In genomic region chr3:101561630-101562328, GRCh38 we compare ENCODE assay signal across 1 cellular context.
TF ChIP-seq lines count a peak whose summit lies in the region.

Gene TRMT10C (plus strand): TSS chr3:101561868. CDS start chr3:101564782, 2,914 bp downstream.

TF ChIP-seq in HepG2, 621 proteins besides CTCF, POLR2A, EP300 and RAD21 (continued from another document and continues in another):
- TF ChIP-seq MED8 (CRISPR knock-in tag; IDR thresholded peaks at IDR 0.05; ENCODE audit: insufficient replicate concordance) (peak; percentile 60), ZNF143 (CRISPR knock-in tag; IDR thresholded peaks at IDR 0.05) (peak; percentile 79), MEIS2 (CRISPR knock-in tag; IDR thresholded peaks at IDR 0.05) (peak; percentile 81), TIGD3 (CRISPR knock-in tag; IDR thresholded peaks at IDR 0.05; ENCODE audit: borderline replicate concordance) (no peak), MEF2D (CRISPR knock-in tag; IDR thresholded peaks at IDR 0.05) (peak; percentile 74), ZNF784 (CRISPR knock-in tag; IDR thresholded peaks at IDR 0.05; ENCODE audit: borderline replicate concordance) (peak; percentile 73; the same call in 1 of the 2 replicates), ATRX (CRISPR knock-in tag; IDR thresholded peaks at IDR 0.05; ENCODE audit: borderline replicate concordance) (peak; percentile 42; the same call in 1 of the 2 replicates), ZBTB20 (CRISPR knock-in tag; IDR thresholded peaks at IDR 0.05; ENCODE audit: borderline replicate concordance, low read depth) (peak; percentile 72; the same call in 1 of the 2 replicates), EZH2 (conservative IDR thresholded peaks at IDR 0.05; ENCODE audit: low read depth, low read length) (no peak), TSC22D2 (CRISPR knock-in tag; IDR thresholded peaks at IDR 0.05; ENCODE audit: borderline replicate concordance) (peak; percentile 85), MAX (IDR thresholded peaks at IDR 0.05) (peak; percentile 86), NFE2 (CRISPR knock-in tag; IDR thresholded peaks at IDR 0.05) (no peak), DRAP1 (CRISPR knock-in tag; IDR thresholded peaks at IDR 0.05) (peak; percentile 90), ZHX1 (CRISPR knock-in tag; IDR thresholded peaks at IDR 0.05; ENCODE audit: low read depth) (peak; percentile 89), ZNF44 (CRISPR knock-in tag; IDR thresholded peaks at IDR 0.05) (peak; percentile 72; the same call in 1 of the 2 replicates), ZNF644 (CRISPR knock-in tag; IDR thresholded peaks at IDR 0.05; ENCODE audit: low read depth) (no peak), HMG20B (CRISPR knock-in tag; conservative IDR thresholded peaks at IDR 0.05) (no peak; the same call in 1 of the 2 replicates), HCFC1 (IDR thresholded peaks at IDR 0.05; ENCODE audit: low read depth, low read length) (peak; percentile 61; the same call in 1 of the 2 replicates), MXD4 (CRISPR knock-in tag; IDR thresholded peaks at IDR 0.05) (peak; percentile 69), ZNF549 (CRISPR knock-in tag; IDR thresholded peaks at IDR 0.05) (no peak), ZNF367 (CRISPR knock-in tag; IDR thresholded peaks at IDR 0.05; ENCODE audit: borderline replicate concordance) (0 out of 2 replicates have a peak, but pooled peaks have one; percentile 33), ZNF292 (CRISPR knock-in tag; IDR thresholded peaks at IDR 0.05; ENCODE audit: borderline replicate concordance, low read depth) (peak; percentile 57; the same call in 1 of the 2 replicates), ZSCAN29 (CRISPR knock-in tag; conservative IDR thresholded peaks at IDR 0.05) (peak; percentile 97), PRMT3 (CRISPR knock-in tag; IDR thresholded peaks at IDR 0.05; ENCODE audit: borderline replicate concordance, low read depth) (no peak), FIP1L1 (IDR thresholded peaks at IDR 0.05; ENCODE audit: borderline replicate concordance, insufficient read depth, low read depth, low read length) (no peak), ZNF333 (CRISPR knock-in tag; IDR thresholded peaks at IDR 0.05; ENCODE audit: borderline replicate concordance) (0 out of 2 replicates have a peak, but pooled peaks have one; percentile 56), POGZ (CRISPR knock-in tag; IDR thresholded peaks at IDR 0.05) (peak; percentile 94), PHF8 (CRISPR knock-in tag; IDR thresholded peaks at IDR 0.05) (peak; percentile 92), TGIF2 (CRISPR knock-in tag; IDR thresholded peaks at IDR 0.05) (no peak; the same call in 1 of the 2 replicates), ZNF720 (CRISPR knock-in tag; IDR thresholded peaks at IDR 0.05) (no peak), ZNF703 (CRISPR knock-in tag; IDR thresholded peaks at IDR 0.05; ENCODE audit: borderline replicate concordance) (no peak; the same call in 1 of the 2 replicates), TFDP2 (CRISPR knock-in tag; IDR thresholded peaks at IDR 0.05) (peak; percentile 86), PAX8 (CRISPR knock-in tag; IDR thresholded peaks at IDR 0.05; ENCODE audit: borderline replicate concordance) (no peak), ZMAT3 (CRISPR knock-in tag; conservative IDR thresholded peaks at IDR 0.05) (0 out of 2 replicates have a peak, but pooled peaks have one; percentile 21), MAF1 (CRISPR knock-in tag; IDR thresholded peaks at IDR 0.05; ENCODE audit: borderline replicate concordance) (0 out of 2 replicates have a peak, but pooled peaks have one; percentile 50), BRCA1 (CRISPR knock-in tag; IDR thresholded peaks at IDR 0.05) (peak; percentile 74; the same call in 1 of the 2 replicates), HNRNPK (IDR thresholded peaks at IDR 0.05; ENCODE audit: low read depth, low read length, poor library complexity, severe bottlenecking) (no peak), ARNT (IDR thresholded peaks at IDR 0.05) (no peak), ZBTB1 (CRISPR knock-in tag; IDR thresholded peaks at IDR 0.05; ENCODE audit: borderline replicate concordance) (0 out of 2 replicates have a peak, but pooled peaks have one; percentile 64)
- TF ChIP-seq, protein P1, sequence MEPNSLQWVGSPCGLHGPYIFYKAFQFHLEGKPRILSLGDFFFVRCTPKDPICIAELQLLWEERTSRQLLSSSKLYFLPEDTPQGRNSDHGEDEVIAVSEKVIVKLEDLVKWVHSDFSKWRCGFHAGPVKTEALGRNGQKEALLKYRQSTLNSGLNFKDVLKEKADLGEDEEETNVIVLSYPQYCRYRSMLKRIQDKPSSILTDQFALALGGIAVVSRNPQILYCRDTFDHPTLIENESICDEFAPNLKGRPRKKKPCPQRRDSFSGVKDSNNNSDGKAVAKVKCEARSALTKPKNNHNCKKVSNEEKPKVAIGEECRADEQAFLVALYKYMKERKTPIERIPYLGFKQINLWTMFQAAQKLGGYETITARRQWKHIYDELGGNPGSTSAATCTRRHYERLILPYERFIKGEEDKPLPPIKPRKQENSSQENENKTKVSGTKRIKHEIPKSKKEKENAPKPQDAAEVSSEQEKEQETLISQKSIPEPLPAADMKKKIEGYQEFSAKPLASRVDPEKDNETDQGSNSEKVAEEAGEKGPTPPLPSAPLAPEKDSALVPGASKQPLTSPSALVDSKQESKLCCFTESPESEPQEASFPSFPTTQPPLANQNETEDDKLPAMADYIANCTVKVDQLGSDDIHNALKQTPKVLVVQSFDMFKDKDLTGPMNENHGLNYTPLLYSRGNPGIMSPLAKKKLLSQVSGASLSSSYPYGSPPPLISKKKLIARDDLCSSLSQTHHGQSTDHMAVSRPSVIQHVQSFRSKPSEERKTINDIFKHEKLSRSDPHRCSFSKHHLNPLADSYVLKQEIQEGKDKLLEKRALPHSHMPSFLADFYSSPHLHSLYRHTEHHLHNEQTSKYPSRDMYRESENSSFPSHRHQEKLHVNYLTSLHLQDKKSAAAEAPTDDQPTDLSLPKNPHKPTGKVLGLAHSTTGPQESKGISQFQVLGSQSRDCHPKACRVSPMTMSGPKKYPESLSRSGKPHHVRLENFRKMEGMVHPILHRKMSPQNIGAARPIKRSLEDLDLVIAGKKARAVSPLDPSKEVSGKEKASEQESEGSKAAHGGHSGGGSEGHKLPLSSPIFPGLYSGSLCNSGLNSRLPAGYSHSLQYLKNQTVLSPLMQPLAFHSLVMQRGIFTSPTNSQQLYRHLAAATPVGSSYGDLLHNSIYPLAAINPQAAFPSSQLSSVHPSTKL (CRISPR knock-in tag; IDR thresholded peaks at IDR 0.05): peak; percentile 61
- TF ChIP-seq, protein P2, sequence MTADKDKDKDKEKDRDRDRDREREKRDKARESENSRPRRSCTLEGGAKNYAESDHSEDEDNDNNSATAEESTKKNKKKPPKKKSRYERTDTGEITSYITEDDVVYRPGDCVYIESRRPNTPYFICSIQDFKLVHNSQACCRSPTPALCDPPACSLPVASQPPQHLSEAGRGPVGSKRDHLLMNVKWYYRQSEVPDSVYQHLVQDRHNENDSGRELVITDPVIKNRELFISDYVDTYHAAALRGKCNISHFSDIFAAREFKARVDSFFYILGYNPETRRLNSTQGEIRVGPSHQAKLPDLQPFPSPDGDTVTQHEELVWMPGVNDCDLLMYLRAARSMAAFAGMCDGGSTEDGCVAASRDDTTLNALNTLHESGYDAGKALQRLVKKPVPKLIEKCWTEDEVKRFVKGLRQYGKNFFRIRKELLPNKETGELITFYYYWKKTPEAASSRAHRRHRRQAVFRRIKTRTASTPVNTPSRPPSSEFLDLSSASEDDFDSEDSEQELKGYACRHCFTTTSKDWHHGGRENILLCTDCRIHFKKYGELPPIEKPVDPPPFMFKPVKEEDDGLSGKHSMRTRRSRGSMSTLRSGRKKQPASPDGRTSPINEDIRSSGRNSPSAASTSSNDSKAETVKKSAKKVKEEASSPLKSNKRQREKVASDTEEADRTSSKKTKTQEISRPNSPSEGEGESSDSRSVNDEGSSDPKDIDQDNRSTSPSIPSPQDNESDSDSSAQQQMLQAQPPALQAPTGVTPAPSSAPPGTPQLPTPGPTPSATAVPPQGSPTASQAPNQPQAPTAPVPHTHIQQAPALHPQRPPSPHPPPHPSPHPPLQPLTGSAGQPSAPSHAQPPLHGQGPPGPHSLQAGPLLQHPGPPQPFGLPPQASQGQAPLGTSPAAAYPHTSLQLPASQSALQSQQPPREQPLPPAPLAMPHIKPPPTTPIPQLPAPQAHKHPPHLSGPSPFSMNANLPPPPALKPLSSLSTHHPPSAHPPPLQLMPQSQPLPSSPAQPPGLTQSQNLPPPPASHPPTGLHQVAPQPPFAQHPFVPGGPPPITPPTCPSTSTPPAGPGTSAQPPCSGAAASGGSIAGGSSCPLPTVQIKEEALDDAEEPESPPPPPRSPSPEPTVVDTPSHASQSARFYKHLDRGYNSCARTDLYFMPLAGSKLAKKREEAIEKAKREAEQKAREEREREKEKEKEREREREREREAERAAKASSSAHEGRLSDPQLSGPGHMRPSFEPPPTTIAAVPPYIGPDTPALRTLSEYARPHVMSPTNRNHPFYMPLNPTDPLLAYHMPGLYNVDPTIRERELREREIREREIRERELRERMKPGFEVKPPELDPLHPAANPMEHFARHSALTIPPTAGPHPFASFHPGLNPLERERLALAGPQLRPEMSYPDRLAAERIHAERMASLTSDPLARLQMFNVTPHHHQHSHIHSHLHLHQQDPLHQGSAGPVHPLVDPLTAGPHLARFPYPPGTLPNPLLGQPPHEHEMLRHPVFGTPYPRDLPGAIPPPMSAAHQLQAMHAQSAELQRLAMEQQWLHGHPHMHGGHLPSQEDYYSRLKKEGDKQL (CRISPR knock-in tag; IDR thresholded peaks at IDR 0.05; ENCODE audit: low read depth): 0 out of 2 replicates have a peak, but pooled peaks have one; percentile 56
- TF ChIP-seq, protein P3, sequence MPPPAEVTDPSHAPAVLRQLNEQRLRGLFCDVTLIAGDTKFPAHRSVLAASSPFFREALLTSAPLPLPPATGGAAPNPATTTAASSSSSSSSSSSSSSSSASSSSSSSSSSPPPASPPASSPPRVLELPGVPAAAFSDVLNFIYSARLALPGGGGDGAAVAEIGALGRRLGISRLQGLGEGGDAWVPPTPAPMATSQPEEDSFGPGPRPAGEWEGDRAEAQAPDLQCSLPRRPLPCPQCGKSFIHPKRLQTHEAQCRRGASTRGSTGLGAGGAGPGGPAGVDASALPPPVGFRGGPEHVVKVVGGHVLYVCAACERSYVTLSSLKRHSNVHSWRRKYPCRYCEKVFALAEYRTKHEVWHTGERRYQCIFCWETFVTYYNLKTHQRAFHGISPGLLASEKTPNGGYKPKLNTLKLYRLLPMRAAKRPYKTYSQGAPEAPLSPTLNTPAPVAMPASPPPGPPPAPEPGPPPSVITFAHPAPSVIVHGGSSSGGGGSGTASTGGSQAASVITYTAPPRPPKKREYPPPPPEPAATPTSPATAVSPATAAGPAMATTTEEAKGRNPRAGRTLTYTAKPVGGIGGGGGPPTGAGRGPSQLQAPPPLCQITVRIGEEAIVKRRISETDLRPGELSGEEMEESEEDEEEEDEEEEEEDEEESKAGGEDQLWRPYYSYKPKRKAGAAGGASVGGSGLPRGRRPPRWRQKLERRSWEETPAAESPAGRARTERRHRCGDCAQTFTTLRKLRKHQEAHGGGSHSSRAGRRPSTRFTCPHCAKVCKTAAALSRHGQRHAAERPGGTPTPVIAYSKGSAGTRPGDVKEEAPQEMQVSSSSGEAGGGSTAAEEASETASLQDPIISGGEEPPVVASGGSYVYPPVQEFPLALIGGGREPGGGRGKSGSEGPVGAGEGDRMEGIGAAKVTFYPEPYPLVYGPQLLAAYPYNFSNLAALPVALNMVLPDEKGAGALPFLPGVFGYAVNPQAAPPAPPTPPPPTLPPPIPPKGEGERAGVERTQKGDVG (CRISPR knock-in tag; IDR thresholded peaks at IDR 0.05; ENCODE audit: borderline replicate concordance): peak; percentile 40; the same call in 1 of the 2 replicates
